In the genomic region with DNA sequence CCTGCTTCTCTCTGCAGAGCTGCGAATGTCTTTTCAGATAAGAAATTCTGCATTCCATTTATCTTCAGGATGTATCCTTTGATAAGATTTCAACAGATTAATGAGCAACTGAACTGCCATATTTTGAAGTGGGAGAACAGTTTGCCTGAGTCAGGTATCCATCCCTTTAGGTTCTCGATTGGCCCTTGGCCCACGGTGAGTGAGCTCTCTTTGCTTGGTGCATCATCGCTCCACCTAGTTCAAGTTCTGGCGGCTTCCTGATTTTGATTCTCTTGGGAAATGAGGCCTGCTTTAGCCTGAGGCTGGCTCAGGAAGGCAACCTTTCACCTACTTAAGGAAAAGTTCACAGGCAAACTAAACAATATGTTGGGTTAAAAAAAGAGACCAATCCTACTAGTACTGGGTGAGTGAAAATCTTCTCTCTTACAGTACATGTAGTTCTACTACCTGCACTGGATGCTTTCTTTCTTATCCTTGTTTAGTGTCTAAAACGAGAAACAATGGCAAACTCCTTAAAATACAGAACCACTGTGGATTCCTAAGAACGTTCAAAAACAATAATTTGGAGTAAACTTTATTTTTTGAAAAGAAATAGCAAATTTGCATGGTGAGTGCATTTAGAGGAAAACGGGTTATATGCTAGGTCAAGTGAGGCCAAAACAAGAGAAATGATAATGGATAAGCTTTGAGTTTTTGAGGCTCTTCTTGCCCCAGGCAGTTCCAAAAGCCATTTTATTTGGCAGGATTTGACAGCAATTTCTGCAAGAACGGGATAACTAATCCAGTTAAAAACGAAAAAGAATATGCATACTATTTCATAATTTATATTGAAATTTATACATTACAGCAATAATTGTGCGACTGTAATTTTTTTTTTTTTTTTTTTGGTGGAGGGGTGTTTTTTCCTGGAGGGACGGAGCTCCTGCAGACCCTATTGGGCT, we compare ENCODE assay signal across 8 cellular contexts. TPM values are rescaled to one million over a fixed set of nuclear protein-coding genes. Genes with fewer than 3 reads are reported as not detected.
DNase-seq lines count a peak whose midpoint lies in the region; ATAC-seq and TF ChIP-seq lines count a peak whose summit lies in the region.

No MANE protein-coding gene starts in this region.

- DNase-seq in T-helper 2 cell treated with Interferon-gamma antibody and Interleukin-4, amounts not matched to agents 5 μg/mL and 100 μg/mL, for 36 hours (ENCODE audit: low spot score) = no peak
- DNase-seq in T-helper 2 cell (no peak), NCI-H460 (ENCODE audit: extremely low read depth, low read depth) (peak; percentile 63), cerebellar cortex (ENCODE audit: low spot score) (peak; percentile 46), stomach (peak; percentile 68), GM20000 (ENCODE audit: low spot score) (no peak)

- ATAC-seq in HG03196 (IDR thresholded peaks at IDR 0.05; ENCODE audit: unreplicated experiment) = no peak

- no peak for TF ChIP-seq CTCF in stomach (IDR thresholded peaks at IDR 0.05)
- no peak for TF ChIP-seq CTCF in GM20000 (IDR thresholded peaks at IDR 0.05; ENCODE audit: extremely low read depth, missing control alignments)

- H3K27ac Mint-ChIP-seq in T-helper 2 cell treated with Interferon-gamma antibody and Interleukin-4, amounts not matched to agents 5 μg/mL and 100 μg/mL, for 36 hours = no peak overlapping the region

- peak overlapping the region; percentile 70 for H3K4me3 Mint-ChIP-seq in T-helper 2 cell treated with Interferon-gamma antibody and Interleukin-4, amounts not matched to agents 5 μg/mL and 100 μg/mL, for 36 hours

- H3K9me3 Mint-ChIP-seq in T-helper 2 cell treated with Interferon-gamma antibody and Interleukin-4, amounts not matched to agents 5 μg/mL and 100 μg/mL, for 36 hours = no peaks in the 10 kb centered on the region

- peaks cover 7% of the 10 kb centered on the region for H3K4me1 Mint-ChIP-seq in T-helper 2 cell treated with Interferon-gamma antibody and Interleukin-4, amounts not matched to agents 5 μg/mL and 100 μg/mL, for 36 hours (ENCODE audit: low read depth)

- WGBS in stomach, 5 donors = 11 to 22% (median 13%) methylated on average over 12 of the region's 12 CpGs

- no peak for TF ChIP-seq EP300 in stomach (IDR thresholded peaks at IDR 0.05)

- peaks cover 3% of the 10 kb centered on the region for H3K36me3 Mint-ChIP-seq in T-helper 2 cell treated with Interferon-gamma antibody and Interleukin-4, amounts not matched to agents 5 μg/mL and 100 μg/mL, for 36 hours (ENCODE audit: low read depth)

- intact Hi-C loops in stomach (cut with DNase I; ENCODE audit: low total_unique reads) = no loop called here

- H3K36me3 ChIP-seq in stomach = no peaks in the 10 kb centered on the region

- peak overlapping the region; percentile 78 to 91 (median 84) for H3K4me3 ChIP-seq in stomach

- H3K4me1 ChIP-seq in stomach = peaks cover 17 to 45% (median 36%) of the 10 kb centered on the region in 4 donors

- no peaks in the 10 kb centered on the region for H3K9me3 ChIP-seq in stomach

- H3K27me3 ChIP-seq in layer of hippocampus (ENCODE audit: control insufficient read depth, insufficient read depth, low read length) (no peaks in the 10 kb centered on the region), stomach (no peaks in the 10 kb centered on the region)

- peaks cover 10% of the 10 kb centered on the region for H3K27me3 Mint-ChIP-seq in T-helper 2 cell treated with Interferon-gamma antibody and Interleukin-4, amounts not matched to agents 5 μg/mL and 100 μg/mL, for 36 hours (ENCODE audit: low read depth)

- H3K27ac ChIP-seq in layer of hippocampus (ENCODE audit: low read depth, low read length) (peak overlapping the region; percentile 4), stomach (peak overlapping the region; percentile 74 to 99 (median 97))

- no peak for TF ChIP-seq POLR2A in stomach (IDR thresholded peaks at IDR 0.05)

RNA-seq across cellular contexts. Expression of a gene that starts 0.8 kb away (rescaled TPM):
- total RNA-seq in NCI-H460 (2014; rRNA removed; shearing (Covaris generic)) = 156 and 165 TPM in 2 replicates
- polyA plus RNA-seq in NCI-H460 (2014; cell fraction: nucleus; rRNA removed) = 88.5 and 103 TPM in 2 replicates
- 100 to 1,000 TPM in 2 of 5 donors, 10 to 100 TPM in 3; 13.4 to 234 (median 92.4) TPM for total RNA-seq in stomach
- polyA plus RNA-seq in stomach = 10 to 100 TPM; 10.5 to 18.7 (median 17.7) TPM

Comparison
In these comparisons a context has a peak if more than half of its experiments do, and no peak if none do; other contexts are left out.
1. DNase-seq: peak in NCI-H460 (single experiment), cerebellar cortex (single experiment) and stomach (single experiment); none in T-helper 2 cell treated with Interferon-gamma antibody and Interleukin-4, amounts not matched to agents 5 μg/mL and 100 μg/mL, for 36 hours (single experiment), T-helper 2 cell (0 of 5) and GM20000 (single experiment).